Comparison of ENCODE assay signal across 20 cellular contexts in genomic region chr1:232561381-232561780, GRCh38.
DNase-seq lines count a peak whose midpoint lies in the region; ATAC-seq, FAIRE-seq and TF ChIP-seq lines count a peak whose summit lies in the region.
"Had no signal": no experiment of that assay in that cellular context is flagged by ENCODE, and none has a peak within 500 bp of the region (broad histone marks: within the 10 kb centered on the region; RNA-seq: fewer than 3 reads in every experiment).

No MANE protein-coding gene starts in this region.

- H4K20me1 ChIP-seq in OCI-LY7 (ENCODE audit: insufficient read depth, low read length), result no peaks in the 10 kb centered on the region
- H4K20me1 ChIP-seq: BLaER1 had no signal

- FAIRE-seq in islet of Langerhans (lab: Jason Lieb, UNC), result peak; percentile 17
- FAIRE-seq: GM19239, H1, HTR-8/SVneo had no signal

- H2AFZ ChIP-seq in OCI-LY7 (ENCODE audit: low read length), result peak overlapping the region; percentile 9; the same call in 1 of the 2 replicates

- intact Hi-C loops in A673 (cut with micrococcal nuclease; ENCODE audit: unreplicated experiment) (no loop called here), OCI-LY7 (cut with micrococcal nuclease; ENCODE audit: unreplicated experiment) (no loop called here)

- no peak overlapping the region for H3K27ac Mint-ChIP-seq in nephron progenitor cell
- H3K27ac Mint-ChIP-seq: HFFc6 had no signal

- BruUV-seq in A673 (replicated peaks; lab: Mats Ljungman, UMichigan), result no TSS peak
- BruUV-seq in OCI-LY7 (replicated peaks; lab: Mats Ljungman, UMichigan), result no TSS peak

- no peak overlapping the region for H3K4me3 ChIP-seq in A673 (ENCODE audit: low read depth, low read length, poor library complexity, severe bottlenecking)
- peak overlapping the region; percentile 13 for H3K4me3 ChIP-seq in OCI-LY7 (ENCODE audit: low read depth, low read length, poor library complexity, severe bottlenecking)
- H3K4me3 ChIP-seq: BLaER1 had no signal

- H3K27ac ChIP-seq in A673 (ENCODE audit: low read depth, low read length, poor library complexity, severe bottlenecking) (no peak overlapping the region), OCI-LY7 (ENCODE audit: low read depth, low read length, poor library complexity, severe bottlenecking) (peak overlapping the region; percentile 96)
- H3K27ac ChIP-seq: 22Rv1, BLaER1 had no signal

- TF ChIP-seq CTCF in A673 (conservative IDR thresholded peaks at IDR 0.05; ENCODE audit: low read depth, low read length) (no peak), OCI-LY7 (conservative IDR thresholded peaks at IDR 0.05; ENCODE audit: low read length) (no peak), nephron progenitor cell (IDR thresholded peaks at IDR 0.05) (no peak)

- H3K36me3 ChIP-seq in A673 (ENCODE audit: insufficient read depth, low read length, poor library complexity, severe bottlenecking), result no peaks in the 10 kb centered on the region
- no peaks in the 10 kb centered on the region for H3K36me3 ChIP-seq in OCI-LY7 (ENCODE audit: insufficient read depth, low read length)
- H3K36me3 ChIP-seq: BLaER1 had no signal

- H3K79me2 ChIP-seq in OCI-LY7 (ENCODE audit: insufficient read depth, low read depth, low read length), result peaks cover 7% of the 10 kb centered on the region; the same call in 1 of the 2 replicates

- H3K36me3 Mint-ChIP-seq in nephron progenitor cell (ENCODE audit: low read depth), result no peaks in the 10 kb centered on the region
- H3K36me3 Mint-ChIP-seq: CD8-positive, alpha-beta memory T cell had no signal

- no peak overlapping the region for H3K4me3 Mint-ChIP-seq in nephron progenitor cell
- H3K4me3 Mint-ChIP-seq: CD8-positive, alpha-beta memory T cell; HFFc6 had no signal

- H3K9me3 ChIP-seq in A673 (ENCODE audit: low read depth, low read length, poor library complexity, severe bottlenecking), result no peaks in the 10 kb centered on the region
- no peaks in the 10 kb centered on the region for H3K9me3 ChIP-seq in OCI-LY7 (ENCODE audit: low read length)
- H3K9me3 ChIP-seq: BLaER1, Caco-2 had no signal

- no peak for ATAC-seq in HG03442 (IDR thresholded peaks at IDR 0.05; ENCODE audit: unreplicated experiment)

- H3K4me1 ChIP-seq in A673 (ENCODE audit: insufficient read depth, low read length, poor library complexity, severe bottlenecking) (peaks cover 56% of the 10 kb centered on the region), OCI-LY7 (ENCODE audit: insufficient read depth, low read length, poor library complexity, severe bottlenecking) (peaks cover 94% of the 10 kb centered on the region)

- peaks cover 5% of the 10 kb centered on the region for H3K27me3 Mint-ChIP-seq in nephron progenitor cell (ENCODE audit: low read depth, poor library complexity)

- H3K9me2 ChIP-seq in OCI-LY7 (ENCODE audit: insufficient read depth, low read length), result no peaks in the 10 kb centered on the region

- CTCF ChIA-PET in A673 (lab: Charles Lee) (no interaction called here), OCI-LY7 (lab: Charles Lee; ENCODE audit: unreplicated experiment) (no interaction called here)

- peak overlapping the region; percentile 63 for H3K4me2 ChIP-seq in OCI-LY7 (ENCODE audit: low read length)
- H3K4me2 ChIP-seq: BLaER1 had no signal

- DNase-seq in NCI-H1092 treated with DMSO at 0.1 percent for 48 hours (lab: John Stamatoyannopoulos, UW), result peak; percentile 36
- DNase-seq in NCI-H1092 (lab: John Stamatoyannopoulos, UW), result no peak
- peak; percentile 38 for DNase-seq in A673 (ENCODE audit: low spot score)
- DNase-seq in OCI-LY7 (ENCODE audit: low spot score), result peak; percentile 69
- no peak for DNase-seq in germinal center (ENCODE audit: low spot score)
- DNase-seq in nephron progenitor cell, result no peak
- DNase-seq: AML-193; Caco-2; CD8-positive, alpha-beta memory T cell; DMS53; GF-D8; HCEC 1CT; HFFc6 had no signal

- peaks cover 35% of the 10 kb centered on the region for H3K4me1 Mint-ChIP-seq in nephron progenitor cell

- no peaks in the 10 kb centered on the region for H3K27me3 ChIP-seq in A673 (replicated peaks; ENCODE audit: insufficient read depth, low read depth, low read length, poor library complexity)
- H3K27me3 ChIP-seq: BLaER1 had no signal

- POLR2A ChIA-PET in A673 (lab: Charles Lee; ENCODE audit: low non-redundant PET), result no interaction called here
- POLR2A ChIA-PET in OCI-LY7 (lab: Charles Lee), result interaction anchor here (0.5 to 10.6 kb wide), 7 partner anchors 18 to 1027 kb away, joined by 3 to 115 read pairs (median 6); partner anchors contain the start of gene SIPA1L2

- H3K9me3 Mint-ChIP-seq in nephron progenitor cell, result no peaks in the 10 kb centered on the region
- H3K9me3 Mint-ChIP-seq: CD8-positive, alpha-beta memory T cell had no signal

Comparison
In these comparisons a context has a peak if more than half of its experiments do, and no peak if none do; other contexts are left out.
1. DNase-seq: peak in NCI-H1092 treated with DMSO at 0.1 percent for 48 hours (single experiment), A673 (single experiment) and OCI-LY7 (single experiment); none in NCI-H1092 (single experiment), germinal center (single experiment) and nephron progenitor cell (single experiment).